ENCODE assay signal across 9 cellular contexts in genomic region chr9:90801507-90802289, GRCh38. TPM values are rescaled to one million over a fixed set of nuclear protein-coding genes. Genes with fewer than 3 reads are reported as not detected.
DNase-seq lines count a peak whose midpoint lies in the region; ATAC-seq, FAIRE-seq and TF ChIP-seq lines count a peak whose summit lies in the region.
"Had no signal": no experiment of that assay in that cellular context is flagged by ENCODE, and none has a peak within 500 bp of the region (broad histone marks: within the 10 kb centered on the region; RNA-seq: fewer than 3 reads in every experiment).

TSS of gene SYK (plus strand) at chr9:90801819. CDS start at chr9:90843899, 42,080 bp downstream.

- H3K36me3 Mint-ChIP-seq in endothelial cell (ENCODE audit: low read depth, unreplicated experiment) (no peaks in the 10 kb centered on the region), natural killer cell (no peaks in the 10 kb centered on the region)

- DNase-seq in RCC 7860 (ENCODE audit: low spot score) (peak; percentile 30), endothelial cell (ENCODE audit: low spot score) (peak; percentile 12), natural killer cell (peak; percentile 45), GM19240 (ENCODE audit: insufficient read length, low spot score) (no peak), foreskin melanocyte (no peak)

- peak within 1 kb of the TSS; percentile 14; the same call in 1 of the 2 replicates for H3K27ac ChIP-seq in C4-2B

- H3K9me3 Mint-ChIP-seq in endothelial cell (ENCODE audit: unreplicated experiment) (no peaks in the 10 kb centered on the region), natural killer cell (no peaks in the 10 kb centered on the region)

- H3K4me3 Mint-ChIP-seq in endothelial cell (ENCODE audit: unreplicated experiment), result peak within 1 kb of the TSS; percentile 79
- peak within 1 kb of the TSS; percentile 98 for H3K4me3 Mint-ChIP-seq in natural killer cell

- H3K4me1 Mint-ChIP-seq in endothelial cell (ENCODE audit: unreplicated experiment), result peaks cover 2% of the 10 kb centered on the region
- H3K4me1 Mint-ChIP-seq in natural killer cell, result peaks cover 50 to 64% of the 10 kb centered on the region in 2 donors

- ATAC-seq in GM18868 (IDR thresholded peaks at IDR 0.05; ENCODE audit: unreplicated experiment), result peak; percentile 36
- ATAC-seq in HG03280 (IDR thresholded peaks at IDR 0.05; ENCODE audit: unreplicated experiment), result peak; percentile 38
- ATAC-seq in natural killer cell, result peak; percentile 66 to 82 (median 69)

- intact Hi-C loops in natural killer cell (cut with micrococcal nuclease), result loop anchor here (1.0 to 5.0 kb wide), 4 partner anchors 14 to 616 kb away; no protein-coding TSS in a partner anchor

- TF ChIP-seq CTCF in C4-2B (conservative IDR thresholded peaks at IDR 0.05) (no peak), endothelial cell (IDR thresholded peaks at IDR 0.05; ENCODE audit: unreplicated experiment) (no peak), natural killer cell (IDR thresholded peaks at IDR 0.05) (no peak)

- peaks cover 8% of the 10 kb centered on the region for H3K27me3 Mint-ChIP-seq in endothelial cell (ENCODE audit: unreplicated experiment)
- no peaks in the 10 kb centered on the region for H3K27me3 Mint-ChIP-seq in natural killer cell (ENCODE audit: low read depth in 2 of 2)

- H3K27ac Mint-ChIP-seq in endothelial cell (ENCODE audit: unreplicated experiment) (no peak within 1 kb of the TSS), natural killer cell (peak within 1 kb of the TSS; percentile 93 to 97)

- no peak for FAIRE-seq in RCC 7860 (lab: Jason Lieb, UNC)

RNA-seq across cellular contexts. Expression of gene SYK, which starts in this region (rescaled TPM):
- total RNA-seq in endothelial cell (ENCODE audit: unreplicated experiment) (0.36 TPM), natural killer cell (100 to 1,000 TPM in 1 of 3 donors, 10 to 100 TPM in 2; 75.5 to 104 (median 78.0) TPM)
- total RNA-seq: LHCN-M2 had no signal

Comparison
In these comparisons a context has a peak if more than half of its experiments do, and no peak if none do; other contexts are left out.
1. RNA of gene SYK (total RNA-seq): 75.5 to 104 TPM in natural killer cell; 0.36 TPM in endothelial cell (single experiment); every median in the first group is over 10 times any median in the second.
2. Peak in DNase-seq in endothelial cell; RNA of the gene not detected or under 1 TPM.
3. DNase-seq: peak in RCC 7860 (single experiment) and natural killer cell (single experiment); none in GM19240 (single experiment) and foreskin melanocyte (single experiment).
4. Peak in every context shown above with its lines, with median percentiles within 50 percentile points of each other: ATAC-seq.